ENCODE assay signal across 11 cellular contexts in genomic region chr13:110304256-110304655, GRCh38. TPM values are rescaled to one million over a fixed set of nuclear protein-coding genes. Genes with fewer than 3 reads are reported as not detected.
DNase-seq lines count a peak whose midpoint lies in the region; ATAC-seq and TF ChIP-seq lines count a peak whose summit lies in the region.
"Had no signal": no experiment of that assay in that cellular context is flagged by ENCODE, and none has a peak within 500 bp of the region (broad histone marks: within the 10 kb centered on the region; RNA-seq: fewer than 3 reads in every experiment).

No MANE protein-coding gene starts in this region.

- no peaks in the 10 kb centered on the region for H4K20me1 ChIP-seq in hepatocyte (ENCODE audit: insufficient read depth, poor library complexity, severe bottlenecking)

- intact Hi-C loops in gastrocnemius medialis (cut with DNase I; ENCODE audit: low total_unique reads), result loop anchor here (5.0 kb wide), 2 partner anchors 37 to 77 kb away; no protein-coding TSS in a partner anchor

- peak; percentile 77 for DNase-seq in EL
- DNase-seq in hepatocyte (ENCODE audit: low spot score), result peak; percentile 35
- DNase-seq in gastrocnemius medialis, result no peak
- DNase-seq in stimulated activated naive CD8-positive, alpha-beta T cell treated with anti-CD3 and anti-CD28 coated beads, Interleukin-15, amount 100 ng/mL, for 72 hours, result no peak
- no peak for DNase-seq in NCI-H2196 (lab: John Stamatoyannopoulos, UW; ENCODE audit: unreplicated experiment)
- no peak for DNase-seq in NCI-H748 treated with DMSO at 0.1 percent for 48 hours (lab: John Stamatoyannopoulos, UW)
- DNase-seq: activated CD8-positive, alpha-beta T cell treated with anti-CD3 and anti-CD28 coated beads, Interleukin-2, amount 10 ng/mL, durations not matched to agents 7 days and 5 days; amniotic stem cell; KG1 had no signal

- H3K9me3 Mint-ChIP-seq in brain, result peaks cover 0 to 4% (median 0%) of the 10 kb centered on the region in 5 experiments
- no peaks in the 10 kb centered on the region for H3K9me3 Mint-ChIP-seq in stimulated activated naive CD8-positive, alpha-beta T cell treated with anti-CD3 and anti-CD28 coated beads, Interleukin-15, amount 100 ng/mL, for 72 hours
- H3K9me3 Mint-ChIP-seq in stimulated activated memory B cell treated with anti-CD40 and anti-IgM and Interleukin-4, amounts not matched to agents 10 μg/mL and 1 μg/mL and 100 μg/mL, for 72 hours, result no peaks in the 10 kb centered on the region

- TF ChIP-seq CTCF in brain (conservative IDR thresholded peaks at IDR 0.05) (no peak), hepatocyte (IDR thresholded peaks at IDR 0.05; ENCODE audit: poor library complexity) (no peak), gastrocnemius medialis (IDR thresholded peaks at IDR 0.05 in 4 of 5, conservative IDR thresholded peaks at IDR 0.05 in 1 of 5) (no peak)

- peaks cover 10% of the 10 kb centered on the region for H3K27me3 Mint-ChIP-seq in brain
- peaks cover 89% of the 10 kb centered on the region for H3K27me3 Mint-ChIP-seq in stimulated activated naive CD8-positive, alpha-beta T cell treated with anti-CD3 and anti-CD28 coated beads, Interleukin-15, amount 100 ng/mL, for 72 hours
- H3K27me3 Mint-ChIP-seq in stimulated activated memory B cell treated with anti-CD40 and anti-IgM and Interleukin-4, amounts not matched to agents 10 μg/mL and 1 μg/mL and 100 μg/mL, for 72 hours, result peaks cover 67% of the 10 kb centered on the region

- no peaks in the 10 kb centered on the region for H3K9me2 ChIP-seq in hepatocyte (replicated peaks; ENCODE audit: insufficient read depth)

- peak overlapping the region; percentile 87 for H3K4me2 ChIP-seq in hepatocyte

- peaks cover 39% of the 10 kb centered on the region for H3K79me2 ChIP-seq in hepatocyte

- peak; percentile 27 to 42 for TF ChIP-seq POLR2A in gastrocnemius medialis (IDR thresholded peaks at IDR 0.05)

- H3K27me3 ChIP-seq in hepatocyte (no peaks in the 10 kb centered on the region), gastrocnemius medialis (peaks cover 16 to 34% (median 28%) of the 10 kb centered on the region in 3 donors)

- peak overlapping the region in 4 of 5 experiments; percentile 21 to 89 (median 56) for H3K27ac Mint-ChIP-seq in brain
- H3K27ac Mint-ChIP-seq in stimulated activated naive CD8-positive, alpha-beta T cell treated with anti-CD3 and anti-CD28 coated beads, Interleukin-15, amount 100 ng/mL, for 72 hours, result no peak overlapping the region
- H3K27ac Mint-ChIP-seq in stimulated activated memory B cell treated with anti-CD40 and anti-IgM and Interleukin-4, amounts not matched to agents 10 μg/mL and 1 μg/mL and 100 μg/mL, for 72 hours, result no peak overlapping the region
- H3K27ac Mint-ChIP-seq: activated CD8-positive, alpha-beta T cell treated with anti-CD3 and anti-CD28 coated beads, Interleukin-2, amount 10 ng/mL, durations not matched to agents 7 days and 5 days had no signal

- no peak overlapping the region for H2AFZ ChIP-seq in hepatocyte

- H3K4me3 Mint-ChIP-seq in brain, result peak overlapping the region; percentile 79 to 94 (median 83)
- H3K4me3 Mint-ChIP-seq in stimulated activated naive CD8-positive, alpha-beta T cell treated with anti-CD3 and anti-CD28 coated beads, Interleukin-15, amount 100 ng/mL, for 72 hours, result no peak overlapping the region
- H3K4me3 Mint-ChIP-seq in stimulated activated memory B cell treated with anti-CD40 and anti-IgM and Interleukin-4, amounts not matched to agents 10 μg/mL and 1 μg/mL and 100 μg/mL, for 72 hours, result no peak overlapping the region
- H3K4me3 Mint-ChIP-seq: activated CD8-positive, alpha-beta T cell treated with anti-CD3 and anti-CD28 coated beads, Interleukin-2, amount 10 ng/mL, durations not matched to agents 7 days and 5 days had no signal

- peaks cover 55% of the 10 kb centered on the region for H3K4me1 Mint-ChIP-seq in brain
- H3K4me1 Mint-ChIP-seq in stimulated activated naive CD8-positive, alpha-beta T cell treated with anti-CD3 and anti-CD28 coated beads, Interleukin-15, amount 100 ng/mL, for 72 hours, result peaks cover 18% of the 10 kb centered on the region
- no peaks in the 10 kb centered on the region for H3K4me1 Mint-ChIP-seq in stimulated activated memory B cell treated with anti-CD40 and anti-IgM and Interleukin-4, amounts not matched to agents 10 μg/mL and 1 μg/mL and 100 μg/mL, for 72 hours

- ATAC-seq in gastrocnemius medialis, result peak; percentile 22 to 29
- ATAC-seq in stimulated activated naive CD8-positive, alpha-beta T cell treated with anti-CD3 and anti-CD28 coated beads, Interleukin-15, amount 100 ng/mL, for 72 hours, result no peak
- no peak for ATAC-seq in stimulated activated memory B cell treated with anti-CD40 and anti-IgM and Interleukin-4, amounts not matched to agents 10 μg/mL and 1 μg/mL and 100 μg/mL, for 72 hours
- ATAC-seq: activated CD8-positive, alpha-beta T cell treated with anti-CD3 and anti-CD28 coated beads, Interleukin-2, amount 10 ng/mL, durations not matched to agents 7 days and 5 days had no signal

- 62% methylated on average over 4 of the region's 4 CpGs for WGBS in hepatocyte (ENCODE audit: low lambda C conversion rate, missing lambda C conversion rate)

- in situ Hi-C loops in gastrocnemius medialis (cut with MboI; ENCODE audit: low sequenced_read_pairs in 4 of 4), result loop anchor here in 1 of 4 donors (5.0 to 10.0 kb wide), 2 partner anchors 67 to 111 kb away; no protein-coding TSS in a partner anchor

- no peak overlapping the region for H3K4me3 ChIP-seq in hepatocyte
- H3K4me3 ChIP-seq in gastrocnemius medialis, result peak overlapping the region; percentile 64 to 78 (median 73)

- H3K36me3 Mint-ChIP-seq in brain, result no peaks in the 10 kb centered on the region
- no peaks in the 10 kb centered on the region for H3K36me3 Mint-ChIP-seq in stimulated activated memory B cell treated with anti-CD40 and anti-IgM and Interleukin-4, amounts not matched to agents 10 μg/mL and 1 μg/mL and 100 μg/mL, for 72 hours

- H3K9me3 ChIP-seq in hepatocyte (ENCODE audit: low read depth) (no peaks in the 10 kb centered on the region), gastrocnemius medialis (no peaks in the 10 kb centered on the region)

- H3K27ac ChIP-seq in hepatocyte, result no peak overlapping the region
- H3K27ac ChIP-seq in gastrocnemius medialis, result peak overlapping the region; percentile 84 to 88 (median 86)

- H3K36me3 ChIP-seq in hepatocyte (replicated peaks; ENCODE audit: insufficient read depth, low read depth) (no peaks in the 10 kb centered on the region), gastrocnemius medialis (no peaks in the 10 kb centered on the region)

- H3K4me1 ChIP-seq in hepatocyte (ENCODE audit: insufficient read depth) (peaks cover 21% of the 10 kb centered on the region), gastrocnemius medialis (peaks cover 10 to 12% of the 10 kb centered on the region in 2 donors)

RNA-seq across cellular contexts. Expression of gene COL4A1, which starts 2.7 kb away (rescaled TPM):
- polyA plus RNA-seq in brain (ENCODE audit: insufficient read depth, low read depth, low replicate concordance) (65.0 TPM), hepatocyte (138 and 140 TPM in 2 replicates)
- total RNA-seq in hepatocyte (223 and 269 TPM in 2 replicates), gastrocnemius medialis (100 to 1,000 TPM in 3 of 4 donors, 10 to 100 TPM in 1; 60.5 to 127 (median 120) TPM)
- total RNA-seq: activated CD8-positive, alpha-beta T cell treated with anti-CD3 and anti-CD28 coated beads, Interleukin-2, amount 10 ng/mL, durations not matched to agents 7 days and 5 days had no signal

RNA-seq across cellular contexts. Expression of gene COL4A2, which starts 2.8 kb away (rescaled TPM):
- 79.8 TPM for polyA plus RNA-seq in brain (ENCODE audit: insufficient read depth, low read depth, low replicate concordance)
- total RNA-seq in hepatocyte, result 126 and 171 TPM in 2 replicates
- polyA plus RNA-seq in hepatocyte, result 220 and 221 TPM in 2 replicates
- 10 to 100 TPM; 51.2 to 85.8 (median 70.5) TPM for total RNA-seq in gastrocnemius medialis
- total RNA-seq: activated CD8-positive, alpha-beta T cell treated with anti-CD3 and anti-CD28 coated beads, Interleukin-2, amount 10 ng/mL, durations not matched to agents 7 days and 5 days had no signal

Comparison
In these comparisons a context has a peak if more than half of its experiments do, and no peak if none do; other contexts are left out.
1. DNase-seq: peak in EL (single experiment) and hepatocyte (single experiment); none in gastrocnemius medialis (0 of 2), stimulated activated naive CD8-positive, alpha-beta T cell treated with anti-CD3 and anti-CD28 coated beads, Interleukin-15, amount 100 ng/mL, for 72 hours (0 of 2), NCI-H2196 (single experiment) and NCI-H748 treated with DMSO at 0.1 percent for 48 hours (single experiment).
2. H3K27ac Mint-ChIP-seq: peak in brain (4 of 5); none in stimulated activated naive CD8-positive, alpha-beta T cell treated with anti-CD3 and anti-CD28 coated beads, Interleukin-15, amount 100 ng/mL, for 72 hours (0 of 2) and stimulated activated memory B cell treated with anti-CD40 and anti-IgM and Interleukin-4, amounts not matched to agents 10 μg/mL and 1 μg/mL and 100 μg/mL, for 72 hours (single experiment).
3. H3K4me3 Mint-ChIP-seq: peak in brain (5 of 5); none in stimulated activated naive CD8-positive, alpha-beta T cell treated with anti-CD3 and anti-CD28 coated beads, Interleukin-15, amount 100 ng/mL, for 72 hours (0 of 2) and stimulated activated memory B cell treated with anti-CD40 and anti-IgM and Interleukin-4, amounts not matched to agents 10 μg/mL and 1 μg/mL and 100 μg/mL, for 72 hours (single experiment).
4. ATAC-seq: peak in gastrocnemius medialis (2 of 2); none in stimulated activated naive CD8-positive, alpha-beta T cell treated with anti-CD3 and anti-CD28 coated beads, Interleukin-15, amount 100 ng/mL, for 72 hours (single experiment) and stimulated activated memory B cell treated with anti-CD40 and anti-IgM and Interleukin-4, amounts not matched to agents 10 μg/mL and 1 μg/mL and 100 μg/mL, for 72 hours (single experiment).